In genomic region chr18:21943456-21943855, GRCh38 we compare ENCODE assay signal across 19 cellular contexts.
"Had no signal": no experiment of that assay in that cellular context is flagged by ENCODE, and none has a peak within 500 bp of the region (broad histone marks: within the 10 kb centered on the region; RNA-seq: fewer than 3 reads in every experiment).

No MANE protein-coding gene starts in this region.

- DNase-seq: activated CD4-positive, alpha-beta T cell treated with anti-CD3 and anti-CD28 coated beads, Interleukin-2, amount 50 U/mL, for 1 hour; activated CD8-positive, alpha-beta memory T cell treated with anti-CD3 and anti-CD28 coated beads for 24 hours; activated gamma-delta T cell; activated T-cell treated with anti-CD3 and anti-CD28 coated beads, Interleukin-2, amount 50 U/mL, for 72 hours; adrenal gland; dermis blood vessel endothelial cell; effector memory CD4-positive, alpha-beta T cell; esophagus squamous epithelium; immature natural killer cell; kidney glomerular epithelial cell; left ventricle myocardium inferior; occipital lobe; posterior cingulate gyrus; sigmoid colon; stimulated activated CD4-positive, alpha-beta T cell treated with anti-CD3 and anti-CD28 coated beads, Interleukin-4, amount 100 ng/mL, for 24 hours; T1000; testis had no signal

- ATAC-seq: activated CD4-positive, CD25-positive, alpha-beta regulatory T cell treated with anti-CD3 and anti-CD28 coated beads, Interleukin-2, amount 50 U/mL, for 24 hours; activated T-cell treated with anti-CD3 and anti-CD28 coated beads, Interleukin-2, amount 50 U/mL, for 72 hours; stimulated activated memory B cell treated with anti-CD40 and anti-IgM and Interleukin-4, amounts not matched to agents 10 μg/mL and 1 μg/mL and 100 μg/mL, for 72 hours had no signal
